In genomic region chr7:98229441-98229840, GRCh38 we compare ENCODE assay signal across 27 cellular contexts. TPM values are rescaled to one million over a fixed set of nuclear protein-coding genes. Genes with fewer than 3 reads are reported as not detected.
"Had no signal": no experiment of that assay in that cellular context is flagged by ENCODE, and none has a peak within 500 bp of the region (broad histone marks: within the 10 kb centered on the region; RNA-seq: fewer than 3 reads in every experiment).

No MANE protein-coding gene starts in this region.

- DNase-seq: activated B cell treated with CpG ODN at 0.5 μM for 24 hours; activated CD4-positive, alpha-beta T cell treated with anti-CD3 and anti-CD28 coated beads for 36 hours; activated CD4-positive, alpha-beta T cell treated with anti-CD3 and anti-CD28 coated beads, Interleukin-2, amount 50 U/mL, for 48 hours; activated gamma-delta T cell; activated naive CD4-positive, alpha-beta T cell treated with anti-CD3 and anti-CD28 coated beads, Interleukin-2, amount 50 U/mL, for 16 hours; activated naive CD8-positive, alpha-beta T cell treated with anti-CD3 and anti-CD28 coated beads, Interleukin-2, amount 50 U/mL, for 24 hours; caudate nucleus; dermis blood vessel endothelial cell; effector CD8-positive, alpha-beta T cell; foreskin keratinocyte; immature natural killer cell; mammary epithelial cell; natural killer cell; ovary; right lobe of liver; stimulated activated CD4-positive, alpha-beta T cell treated with anti-CD3 and anti-CD28 coated beads, Interleukin-15, amount 100 ng/mL, for 24 hours; stomach; T1000 had no signal

- H3K27ac Mint-ChIP-seq: activated B cell treated with CpG ODN at 0.5 μM for 24 hours; activated CD4-positive, alpha-beta T cell treated with anti-CD3 and anti-CD28 coated beads for 36 hours; activated naive CD8-positive, alpha-beta T cell treated with anti-CD3 and anti-CD28 coated beads, Interleukin-2, amount 50 U/mL, for 24 hours; immature natural killer cell; mesothelial cell of epicardium; natural killer cell; stimulated activated memory B cell treated with anti-CD40 and anti-IgM and Interleukin-4, amounts not matched to agents 10 μg/mL and 1 μg/mL and 100 μg/mL, for 72 hours had no signal

- ATAC-seq: activated CD4-positive, alpha-beta T cell treated with anti-CD3 and anti-CD28 coated beads for 36 hours; activated naive CD8-positive, alpha-beta T cell treated with anti-CD3 and anti-CD28 coated beads, Interleukin-2, amount 50 U/mL, for 24 hours; foreskin keratinocyte; left lung; natural killer cell; right lobe of liver; stimulated activated memory B cell treated with anti-CD40 and anti-IgM and Interleukin-4, amounts not matched to agents 10 μg/mL and 1 μg/mL and 100 μg/mL, for 72 hours had no signal

- H3K36me3 ChIP-seq: ovary had no signal

- H3K4me3 ChIP-seq: left lung, ovary, right lobe of liver, smooth muscle cell, stomach, suprapubic skin, tibial nerve had no signal

- FAIRE-seq: urothelium cell line had no signal

- H3K4me3 Mint-ChIP-seq: activated B cell treated with CpG ODN at 0.5 μM for 24 hours; activated CD4-positive, alpha-beta T cell treated with anti-CD3 and anti-CD28 coated beads for 36 hours; activated naive CD8-positive, alpha-beta T cell treated with anti-CD3 and anti-CD28 coated beads, Interleukin-2, amount 50 U/mL, for 24 hours; brain; immature natural killer cell; mesothelial cell of epicardium; natural killer cell; stimulated activated memory B cell treated with anti-CD40 and anti-IgM and Interleukin-4, amounts not matched to agents 10 μg/mL and 1 μg/mL and 100 μg/mL, for 72 hours had no signal

- H3K9me3 Mint-ChIP-seq: activated B cell treated with CpG ODN at 0.5 μM for 24 hours; activated naive CD8-positive, alpha-beta T cell treated with anti-CD3 and anti-CD28 coated beads, Interleukin-2, amount 50 U/mL, for 24 hours; brain; immature natural killer cell; mesothelial cell of epicardium; natural killer cell; stimulated activated memory B cell treated with anti-CD40 and anti-IgM and Interleukin-4, amounts not matched to agents 10 μg/mL and 1 μg/mL and 100 μg/mL, for 72 hours had no signal

- H3K9me3 ChIP-seq: left lung, neutrophil, ovary, right lobe of liver, stomach, suprapubic skin, tibial nerve had no signal

- H3K4me1 Mint-ChIP-seq: activated B cell treated with CpG ODN at 0.5 μM for 24 hours; activated CD4-positive, alpha-beta T cell treated with anti-CD3 and anti-CD28 coated beads for 36 hours; activated naive CD8-positive, alpha-beta T cell treated with anti-CD3 and anti-CD28 coated beads, Interleukin-2, amount 50 U/mL, for 24 hours; brain; immature natural killer cell; mesothelial cell of epicardium; natural killer cell; stimulated activated memory B cell treated with anti-CD40 and anti-IgM and Interleukin-4, amounts not matched to agents 10 μg/mL and 1 μg/mL and 100 μg/mL, for 72 hours had no signal

- H3K27me3 Mint-ChIP-seq: activated B cell treated with CpG ODN at 0.5 μM for 24 hours; activated CD4-positive, alpha-beta T cell treated with anti-CD3 and anti-CD28 coated beads for 36 hours; activated naive CD8-positive, alpha-beta T cell treated with anti-CD3 and anti-CD28 coated beads, Interleukin-2, amount 50 U/mL, for 24 hours; brain; stimulated activated memory B cell treated with anti-CD40 and anti-IgM and Interleukin-4, amounts not matched to agents 10 μg/mL and 1 μg/mL and 100 μg/mL, for 72 hours had no signal

- H3K4me2 ChIP-seq: smooth muscle cell had no signal

- H3K27me3 ChIP-seq: foreskin keratinocyte, left lung, neutrophil, ovary, right lobe of liver, stomach, suprapubic skin, tibial nerve had no signal

- H3K36me3 Mint-ChIP-seq: natural killer cell had no signal

- H3K4me1 ChIP-seq: foreskin keratinocyte, left lung, right lobe of liver, suprapubic skin, tibial nerve had no signal

- H3K27ac ChIP-seq: foreskin keratinocyte, left lung, neutrophil, ovary, right lobe of liver, stomach, suprapubic skin had no signal

RNA-seq across cellular contexts. Expression of gene BHLHA15, which starts 18.2 kb away (rescaled TPM):
- total RNA-seq: mesothelial cell of epicardium, tibial nerve had no signal
- polyA plus RNA-seq: immature natural killer cell, ovary had no signal
